Comparison of ENCODE assay signal across 21 cellular contexts in the genomic region with DNA sequence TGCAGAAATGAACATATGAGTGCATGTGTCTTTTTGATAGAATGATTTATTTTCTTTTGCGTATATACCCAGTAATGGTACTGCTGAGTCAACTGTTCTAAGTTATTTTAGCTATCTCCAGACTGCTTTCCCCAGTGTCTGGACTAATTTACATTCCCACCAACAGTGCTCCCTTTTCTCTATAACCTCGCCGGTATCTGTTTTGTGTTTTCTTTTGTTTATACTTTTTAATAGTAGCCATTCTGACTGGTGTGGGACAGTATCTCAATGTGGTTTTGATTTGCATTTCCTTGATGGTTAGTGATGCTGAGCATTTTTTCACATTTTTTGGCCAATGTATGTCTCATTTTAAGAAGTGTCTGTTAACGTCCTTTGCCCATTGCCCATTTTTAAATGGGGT.
"Had no signal": no experiment of that assay in that cellular context is flagged by ENCODE, and none has a peak within 500 bp of the region (broad histone marks: within the 10 kb centered on the region; RNA-seq: fewer than 3 reads in every experiment).

No MANE protein-coding gene starts in this region.

- H3K27me3 ChIP-seq: SJSA1 had no signal

- H3K4me1 ChIP-seq: SJSA1 had no signal

- H3K4me3 ChIP-seq: SJSA1, SK-N-MC had no signal

- H3K9me3 ChIP-seq: SJSA1 had no signal

- DNase-seq: IMR-90, Karpas-422, KG1, MM.1S, NCI-H1092 treated with DMSO at 0.1 percent for 48 hours, NCI-H1436, NCI-H187, NCI-H2029, NCI-H2081 treated with DMSO at 0.1 percent for 48 hours, NCI-H2171, NCI-H226, NCI-H446, NCI-H510A, NCI-H524 treated with DMSO at 0.1 percent for 48 hours, NCI-H69, NCI-H774, Right ventricle myocardium superior, RPMI8226, SIG-M5 had no signal

- H3K27ac ChIP-seq: SJSA1, SK-N-MC had no signal

- H3K36me3 ChIP-seq: SJSA1 had no signal
